25 cellular contexts compared by ENCODE assay signal in genomic region chr16:54493594-54493993, GRCh38.
"Had no signal": no experiment of that assay in that cellular context is flagged by ENCODE, and none has a peak within 500 bp of the region (broad histone marks: within the 10 kb centered on the region; RNA-seq: fewer than 3 reads in every experiment).

No MANE protein-coding gene starts in this region.

- ATAC-seq: activated CD4-positive, alpha-beta T cell treated with anti-CD3 and anti-CD28 coated beads for 36 hours; activated CD8-positive, alpha-beta T cell treated with anti-CD3 and anti-CD28 coated beads for 36 hours; activated T-cell treated with anti-CD3 and anti-CD28 coated beads, Interleukin-2, amount 50 U/mL, for 72 hours; K562; Right ventricle myocardium inferior; T-cell had no signal

- DNase-seq: activated CD4-positive, alpha-beta T cell treated with anti-CD3 and anti-CD28 coated beads for 36 hours; activated CD8-positive, alpha-beta memory T cell treated with anti-CD3 and anti-CD28 coated beads, Interleukin-2, amount 50 U/mL, for 4 hours; activated CD8-positive, alpha-beta T cell treated with anti-CD3 and anti-CD28 coated beads for 36 hours; activated naive CD4-positive, alpha-beta T cell treated with anti-CD3 and anti-CD28 coated beads, Interleukin-2, amount 50 U/mL, for 16 hours; activated naive CD8-positive, alpha-beta T cell treated with anti-CD3 and anti-CD28 coated beads, Interleukin-2, amount 10 ng/mL, durations not matched to agents 7 days and 5 days; activated T-cell treated with anti-CD3 and anti-CD28 coated beads, Interleukin-2, amount 50 U/mL, for 72 hours; adrenal gland; anterior cingulate cortex; Karpas-422; NCI-H1048; NCI-H1417; NCI-H2029; NCI-H2107; NCI-H345; NCI-H510A; NCI-H526 treated with DMSO at 0.1 percent for 48 hours; NCI-H82; RPMI8226; T-cell; T-helper 2 cell; T1000; WERI-Rb-1 had no signal

- H3K4me3 ChIP-seq: adrenal gland, K562, SK-N-MC had no signal

- H3K36me3 ChIP-seq: adrenal gland, WERI-Rb-1 had no signal

- H3K27ac ChIP-seq: adrenal gland, SK-N-MC, WERI-Rb-1 had no signal

- H3K4me1 ChIP-seq: adrenal gland had no signal
